9 cellular contexts compared by ENCODE assay signal in genomic region chr7:128937647-128938523, GRCh38. TPM values are rescaled to one million over a fixed set of nuclear protein-coding genes. Genes with fewer than 3 reads are reported as not detected.
DNase-seq lines count a peak whose midpoint lies in the region; ATAC-seq and TF ChIP-seq lines count a peak whose summit lies in the region.
"Had no signal": no experiment of that assay in that cellular context is flagged by ENCODE, and none has a peak within 500 bp of the region (broad histone marks: within the 10 kb centered on the region; RNA-seq: fewer than 3 reads in every experiment).

Gene IRF5 (plus strand): TSS chr7:128937927. CDS start chr7:128942082, 4,155 bp downstream.

- H3K9ac ChIP-seq in BLaER1 (0 out of 2 replicates have a peak within 1 kb of the TSS, but pooled peaks have one; percentile 45), mammary epithelial cell (ENCODE audit: insufficient read depth, low read length) (no peak within 1 kb of the TSS), stomach smooth muscle (ENCODE audit: low read length in 2 of 2) (peak within 1 kb of the TSS in 1 of 2 donors; percentile 27)

- peaks cover 70% of the 10 kb centered on the region for H3K4me1 ChIP-seq in BLaER1
- peaks cover 12% of the 10 kb centered on the region for H3K4me1 ChIP-seq in mammary epithelial cell (ENCODE audit: insufficient read depth, low read length)
- H3K4me1 ChIP-seq in stomach smooth muscle (ENCODE audit: control insufficient read depth, insufficient read depth, low read length) = peaks cover 9% of the 10 kb centered on the region

- H3K36me3 ChIP-seq in BLaER1 (no peaks in the 10 kb centered on the region), mammary epithelial cell (ENCODE audit: insufficient read depth, low read length) (no peaks in the 10 kb centered on the region), stomach smooth muscle (ENCODE audit: control insufficient read depth in 2 of 2, insufficient read depth in 2 of 2, low read length in 2 of 2) (no peaks in the 10 kb centered on the region)

- H3K79me2 ChIP-seq in mammary epithelial cell (ENCODE audit: insufficient read depth, low read length) = no peaks in the 10 kb centered on the region

- H3K4me2 ChIP-seq in BLaER1 (peak within 1 kb of the TSS; percentile 99), mammary epithelial cell (ENCODE audit: insufficient read depth, low read depth, low read length) (peak within 1 kb of the TSS; percentile 99)

- H3K9me3 ChIP-seq in BLaER1 = no peaks in the 10 kb centered on the region
- no peaks in the 10 kb centered on the region for H3K9me3 ChIP-seq in mammary epithelial cell (replicated peaks; ENCODE audit: insufficient read depth, low read length)
- H3K9me3 ChIP-seq in stomach smooth muscle (ENCODE audit: control insufficient read depth in 2 of 2, low read length in 2 of 2) = no peaks in the 10 kb centered on the region

- intact Hi-C loops in mammary epithelial cell (cut with micrococcal nuclease) = no loop called here

- CTCF ChIA-PET in mammary epithelial cell (lab: Charles Lee; ENCODE audit: low non-redundant PET) = no interaction called here

- H3K27me3 ChIP-seq in BLaER1 (peaks cover 58% of the 10 kb centered on the region), mammary epithelial cell (ENCODE audit: insufficient read depth, low read length) (no peaks in the 10 kb centered on the region), stomach smooth muscle (ENCODE audit: control insufficient read depth in 1 of 2, insufficient read depth in 2 of 2, low read length in 2 of 2) (peaks cover 23 to 35% of the 10 kb centered on the region in 2 donors)

- no peaks in the 10 kb centered on the region for H4K20me1 ChIP-seq in BLaER1
- no peaks in the 10 kb centered on the region for H4K20me1 ChIP-seq in mammary epithelial cell (ENCODE audit: insufficient read depth, low read length)

- in situ Hi-C loops in mammary epithelial cell (cut with MboI; ENCODE audit: low sequenced_read_pairs in 2 of 2) = no loop called here

- 5% methylated on average over 11 of the region's 82 CpGs for WGBS in mammary epithelial cell (ENCODE audit: low coverage, missing lambda C conversion rate)

- peak within 1 kb of the TSS; percentile 90 for H2AFZ ChIP-seq in mammary epithelial cell (ENCODE audit: low read depth, low read length)

- H3K27ac ChIP-seq in BLaER1 (peak within 1 kb of the TSS; percentile 9; the same call in 1 of the 2 replicates), mammary epithelial cell (ENCODE audit: insufficient read depth, low read depth, low read length) (no peak within 1 kb of the TSS), stomach smooth muscle (ENCODE audit: low read length) (no peak within 1 kb of the TSS)

- DNase-seq in NCI-H774 (lab: John Stamatoyannopoulos, UW) (peak; percentile 70), mammary epithelial cell (peak; percentile 64), left lobe of liver (ENCODE audit: low spot score) (peak; percentile 85), NK-92 (lab: John Stamatoyannopoulos, UW; ENCODE audit: unreplicated experiment) (no peak), GM19238 (ENCODE audit: insufficient read length, low spot score) (no peak)

- ATAC-seq in GM18520 (IDR thresholded peaks at IDR 0.05; ENCODE audit: unreplicated experiment) (peak; percentile 25), left lobe of liver (peak; percentile 86)

- dilution Hi-C loops in mammary epithelial cell (cut with HindIII; ENCODE audit: low sequenced_read_pairs) = loop anchor here (10.0 kb wide), 1 partner anchor 147 kb away; no protein-coding TSS in a partner anchor

- H3K4me3 ChIP-seq in BLaER1 (peak within 1 kb of the TSS; percentile 68), mammary epithelial cell (replicated peaks in 1 of 3; ENCODE audit: insufficient read depth in 1 of 3, low read depth in 2 of 3, low read length in 3 of 3) (peak within 1 kb of the TSS; percentile 60 to 75 (median 68)), stomach smooth muscle (ENCODE audit: low read length in 2 of 2) (peak within 1 kb of the TSS; percentile 63 to 72)

- no TSS peak for BruUV-seq in mammary epithelial cell (replicated peaks; lab: Mats Ljungman, UMichigan)

- TF ChIP-seq CTCF in mammary epithelial cell (conservative IDR thresholded peaks at IDR 0.05 in 1 of 2, IDR thresholded peaks at IDR 0.05 in 1 of 2; ENCODE audit: extremely low read depth in 1 of 2, insufficient read depth in 1 of 2, low read depth in 1 of 2, low read length in 2 of 2) = no peak

RNA-seq across cellular contexts. Expression of gene IRF5, which starts in this region (rescaled TPM):
- total RNA-seq in mammary epithelial cell (10 to 100 TPM; 10.9 to 12.7 TPM), left lobe of liver (5.0 TPM)
- 2.8 TPM for polyA plus RNA-seq in mammary epithelial cell
- 4.5 TPM for polyA minus RNA-seq in mammary epithelial cell
- total RNA-seq: RPMI7951 had no signal

Comparison
In these comparisons a context has a peak if more than half of its experiments do, and no peak if none do; other contexts are left out.
1. DNase-seq: peak in NCI-H774 (single experiment), mammary epithelial cell (single experiment) and left lobe of liver (single experiment); none in NK-92 (single experiment) and GM19238 (single experiment).
2. Peak in every context shown above with its lines, with median percentiles within 50 percentile points of each other: H3K4me3 ChIP-seq.